1 cellular context compared by ENCODE assay signal in the genomic region with DNA sequence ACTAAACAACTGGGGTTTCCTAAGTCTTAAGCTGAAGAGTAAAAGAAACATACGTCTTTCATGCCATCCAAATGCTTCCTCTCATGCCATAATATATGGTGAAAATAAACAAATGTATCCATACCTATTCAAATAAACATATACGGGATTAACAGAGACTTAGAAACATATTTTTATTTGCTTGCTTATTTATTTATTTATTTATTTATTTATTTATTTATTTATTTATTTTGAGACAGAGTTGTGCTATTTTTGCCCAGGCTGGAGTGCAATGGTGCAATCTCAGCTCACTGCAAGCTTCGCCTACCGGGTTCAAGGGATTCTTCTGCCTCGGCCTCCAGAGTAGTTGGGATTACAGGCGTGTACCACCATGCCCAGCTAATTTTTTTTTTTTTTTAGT.
TF ChIP-seq lines count a peak whose summit lies in the region.

No MANE protein-coding gene starts in this region.

TF ChIP-seq in HEK293, 187 proteins besides CTCF, POLR2A, EP300 and RAD21 (continued from another document):
- peak; percentile 56; the same call in 1 of the 2 replicates for TF ChIP-seq ZNF394 (tag by site-specific recombination; IDR thresholded peaks at IDR 0.05; ENCODE audit: borderline replicate concordance)
- TF ChIP-seq ZNF843 (tag by site-specific recombination; IDR thresholded peaks at IDR 0.05) = no peak
- TF ChIP-seq ZNF501 (tag by site-specific recombination; IDR thresholded peaks at IDR 0.05) = no peak
